ENCODE assay signal across 8 cellular contexts in the genomic region with DNA sequence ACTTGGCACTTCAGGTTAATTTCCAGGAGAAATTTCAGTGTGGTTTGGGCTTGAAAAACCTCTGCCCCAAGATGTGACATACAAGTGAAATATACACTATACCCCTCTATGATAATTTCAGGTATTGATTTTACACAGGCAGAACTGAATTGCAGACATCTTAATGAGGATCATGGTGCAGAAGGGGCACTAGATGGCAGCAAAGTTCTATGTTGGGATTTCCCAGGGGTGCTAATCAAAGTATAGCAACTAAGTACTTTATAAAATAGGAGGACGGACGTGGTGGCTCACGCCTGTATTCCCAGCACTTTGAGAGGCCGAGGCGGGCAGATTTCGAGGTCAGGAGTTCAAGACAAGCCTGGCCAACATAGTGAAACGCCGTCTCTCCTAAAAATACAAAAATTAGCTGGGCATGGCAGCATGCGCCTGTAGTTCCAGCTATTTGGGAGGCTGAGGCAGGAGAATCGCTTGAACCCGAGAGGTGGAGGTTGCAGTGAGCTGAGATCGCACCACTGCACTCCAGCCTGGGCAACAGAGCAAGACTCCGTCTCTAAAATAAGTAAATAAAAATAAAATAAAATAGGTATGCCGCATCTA.
DNase-seq lines count a peak whose midpoint lies in the region; ATAC-seq and TF ChIP-seq lines count a peak whose summit lies in the region.
"Not testable (repeated sequence)": the region's sequence is repeated elsewhere in the genome, so short reads cannot be mapped to it uniquely, and the experiment has no call there.

No MANE protein-coding gene starts in this region.

- not testable (repeated sequence) for H3K9me3 Mint-ChIP-seq in central memory CD8-positive, alpha-beta T cell

- H3K27ac Mint-ChIP-seq in central memory CD8-positive, alpha-beta T cell (ENCODE audit: low read depth), result not testable (repeated sequence)

- peak; percentile 70 for TF ChIP-seq CTCF in kidney epithelial cell (IDR thresholded peaks at IDR 0.05; ENCODE audit: insufficient read depth, low read length, poor library complexity, severe bottlenecking)

- H3K27me3 ChIP-seq in kidney epithelial cell (ENCODE audit: control insufficient read depth, insufficient read depth, low read length), result not testable (repeated sequence)

- DNase-seq in CMK (ENCODE audit: low read depth) (peak; percentile 72), NCI-H524 (lab: John Stamatoyannopoulos, UW) (peak; percentile 25 to 70)
- peak; percentile 54 for DNase-seq in activated CD4-positive, alpha-beta T cell treated with anti-CD3 and anti-CD28 coated beads for 1 hour
- DNase-seq in central memory CD8-positive, alpha-beta T cell (ENCODE audit: low spot score in 2 of 2), result peak; percentile 39 to 62
- not testable (repeated sequence) for DNase-seq in kidney epithelial cell (ENCODE audit: low read depth)
- peak; percentile 28 to 68 for DNase-seq in stimulated activated CD4-positive, alpha-beta T cell treated with anti-CD3 and anti-CD28 coated beads, Interleukin-4, amount 100 ng/mL, for 4 hours

- H3K4me3 Mint-ChIP-seq in central memory CD8-positive, alpha-beta T cell, result not testable (repeated sequence)

- ATAC-seq in GM19455 (IDR thresholded peaks at IDR 0.05; ENCODE audit: unreplicated experiment) (peak; percentile 87), HG03439 (IDR thresholded peaks at IDR 0.05; ENCODE audit: unreplicated experiment) (peak; percentile 76)
- ATAC-seq in central memory CD8-positive, alpha-beta T cell (replicated peaks; ENCODE audit: extremely low read depth, poor library complexity, severe bottlenecking), result peak; percentile 74

- not testable (repeated sequence) for H3K36me3 ChIP-seq in kidney epithelial cell (ENCODE audit: control insufficient read depth, insufficient read depth, low read length)

- H3K4me1 Mint-ChIP-seq in central memory CD8-positive, alpha-beta T cell, result not testable (repeated sequence)

- H3K4me3 ChIP-seq in kidney epithelial cell (ENCODE audit: low read depth, low read length), result not testable (repeated sequence)

- H3K36me3 Mint-ChIP-seq in central memory CD8-positive, alpha-beta T cell (ENCODE audit: insufficient read depth), result not testable (repeated sequence)

- peaks cover 12% of the 10 kb centered on the region for H3K27me3 Mint-ChIP-seq in central memory CD8-positive, alpha-beta T cell
